ENCODE assay signal across 18 cellular contexts in the genomic region with DNA sequence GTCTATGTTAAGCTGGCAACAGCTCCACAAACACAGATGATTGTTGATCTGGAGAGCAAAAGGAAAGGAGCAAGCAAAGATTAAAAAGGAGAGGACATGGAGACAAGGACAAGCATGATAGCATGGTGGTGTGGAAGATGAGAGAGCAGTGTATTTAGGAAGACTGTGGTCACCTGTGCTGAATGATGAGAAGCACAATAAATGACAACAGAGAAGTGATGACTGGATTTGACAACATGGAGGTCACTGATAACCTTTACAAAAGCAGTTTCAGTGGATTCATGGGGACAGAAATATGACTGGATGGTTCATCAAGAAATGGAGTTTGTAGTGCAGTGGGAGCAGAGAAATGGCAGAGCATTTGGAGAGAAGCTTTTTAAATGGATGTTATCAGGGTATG. TPM values are rescaled to one million over a fixed set of nuclear protein-coding genes. Genes with fewer than 3 reads are reported as not detected.
DNase-seq lines count a peak whose midpoint lies in the region; ATAC-seq and TF ChIP-seq lines count a peak whose summit lies in the region.
"Had no signal": no experiment of that assay in that cellular context is flagged by ENCODE, and none has a peak within 500 bp of the region (broad histone marks: within the 10 kb centered on the region; RNA-seq: fewer than 3 reads in every experiment).

No MANE protein-coding gene starts in this region.

- H3K36me3 ChIP-seq in Loucy (ENCODE audit: insufficient read depth, low read length) (peaks cover 14% of the 10 kb centered on the region; the same call in 1 of the 2 replicates), thyroid gland (peaks cover 0 to 10% of the 10 kb centered on the region in 2 donors), neuronal stem cell (replicated peaks in 1 of 2; ENCODE audit: control insufficient read depth in 2 of 2, insufficient read depth in 2 of 2, low read length in 2 of 2) (peaks cover 3 to 19% of the 10 kb centered on the region in 2 donors)
- H3K36me3 ChIP-seq: lower lobe of right lung, prostate gland had no signal

- TF ChIP-seq POLR2A in thyroid gland (IDR thresholded peaks at IDR 0.05), result no peak

- H4K20me1 ChIP-seq in Loucy (ENCODE audit: insufficient read depth, low read length, poor library complexity, severe bottlenecking), result no peaks in the 10 kb centered on the region

- H3K4me2 ChIP-seq in Loucy (ENCODE audit: low read depth, low read length, poor library complexity, severe bottlenecking), result peak overlapping the region; percentile 42
- H3K4me2 ChIP-seq in neuronal stem cell (ENCODE audit: insufficient read depth, low read length, poor library complexity, severe bottlenecking), result no peak overlapping the region
- H3K4me2 ChIP-seq: PC-9 had no signal

- no peak for TF ChIP-seq CTCF in Loucy (conservative IDR thresholded peaks at IDR 0.05; ENCODE audit: low read length)
- TF ChIP-seq CTCF in dorsolateral prefrontal cortex (IDR thresholded peaks at IDR 0.05 in 54 of 56, conservative IDR thresholded peaks at IDR 0.05 in 2 of 56; ENCODE audit: low read depth in 1 of 56, partially characterized antibody in 56 of 56), result no peak
- TF ChIP-seq CTCF in thyroid gland (IDR thresholded peaks at IDR 0.05), result no peak

- H3K4ac ChIP-seq in neuronal stem cell (ENCODE audit: low read length), result no peak overlapping the region

- no peak overlapping the region for H2AK5ac ChIP-seq in neuronal stem cell (ENCODE audit: low read depth, low read length)

- H3K4me1 Mint-ChIP-seq in activated CD4-positive, alpha-beta memory T cell treated with anti-CD3 and anti-CD28 coated beads, Interleukin-2, amount 10 ng/mL, durations not matched to agents 7 days and 5 days, result peaks cover 23% of the 10 kb centered on the region
- H3K4me1 Mint-ChIP-seq in activated CD4-positive, alpha-beta memory T cell treated with anti-CD3 and anti-CD28 coated beads for 36 hours (ENCODE audit: low read depth), result peaks cover 23% of the 10 kb centered on the region
- H3K4me1 Mint-ChIP-seq in central memory CD8-positive, alpha-beta T cell, result peaks cover 32% of the 10 kb centered on the region

- intact Hi-C loops in activated CD4-positive, alpha-beta memory T cell treated with anti-CD3 and anti-CD28 coated beads for 36 hours (cut with micrococcal nuclease), result loop anchor here (1.0 to 5.0 kb wide), 10 partner anchors 47 to 1158 kb away; no protein-coding TSS in a partner anchor
- intact Hi-C loops in dorsolateral prefrontal cortex (cut with DNase I) (loop anchor here in 1 of 2 donors (10.0 kb wide), 1 partner anchor 1161 kb away; no protein-coding TSS in a partner anchor), thyroid gland (cut with DNase I) (no loop called here)

- H3K23ac ChIP-seq in neuronal stem cell (ENCODE audit: low read depth, low read length, poor library complexity), result no peak overlapping the region

- H3F3A ChIP-seq in Loucy (ENCODE audit: low read depth), result no peaks in the 10 kb centered on the region

- H3K4me1 ChIP-seq in Loucy (ENCODE audit: insufficient read depth, low read length, poor library complexity, severe bottlenecking) (peaks cover 37% of the 10 kb centered on the region), thyroid gland (peaks cover 0 to 3% of the 10 kb centered on the region in 2 donors), neuronal stem cell (ENCODE audit: control insufficient read depth in 2 of 2, insufficient read depth in 1 of 2, low read depth in 1 of 2, low read length in 2 of 2) (no peaks in the 10 kb centered on the region)
- H3K4me1 ChIP-seq: prostate gland had no signal

- no peaks in the 10 kb centered on the region for H3K27me3 Mint-ChIP-seq in activated CD4-positive, alpha-beta memory T cell treated with anti-CD3 and anti-CD28 coated beads, Interleukin-2, amount 10 ng/mL, durations not matched to agents 7 days and 5 days
- H3K27me3 Mint-ChIP-seq in activated CD4-positive, alpha-beta memory T cell treated with anti-CD3 and anti-CD28 coated beads for 36 hours, result no peaks in the 10 kb centered on the region
- H3K27me3 Mint-ChIP-seq in central memory CD8-positive, alpha-beta T cell, result no peaks in the 10 kb centered on the region
- H3K27me3 Mint-ChIP-seq: naive B cell had no signal

- H3K27ac ChIP-seq in dorsolateral prefrontal cortex (peak overlapping the region in 9 of 59 donors; percentile 2 to 49 (median 13)), thyroid gland (no peak overlapping the region), neuronal stem cell (replicated peaks; ENCODE audit: low read length) (no peak overlapping the region)
- H3K27ac ChIP-seq: C4-2B, lower lobe of right lung, PC-9, prostate gland, suprapubic skin had no signal

- CTCF ChIA-PET in activated CD4-positive, alpha-beta memory T cell treated with anti-CD3 and anti-CD28 coated beads, Interleukin-2, amount 10 ng/mL, durations not matched to agents 7 days and 5 days (lab: Charles Lee), result interaction anchor here (0.8 to 2.4 kb wide), 8 partner anchors 11 to 1158 kb away, joined by 3 to 10 read pairs (median 6); no protein-coding TSS in a partner anchor
- CTCF ChIA-PET in activated CD4-positive, alpha-beta memory T cell treated with anti-CD3 and anti-CD28 coated beads for 36 hours (lab: Charles Lee), result interaction anchor here (0.7 to 3.5 kb wide), 9 partner anchors 46 to 1021 kb away, joined by 3 to 20 read pairs (median 5); a partner anchor contains a TSS

- H3K9ac ChIP-seq in Loucy (ENCODE audit: low read depth, low read length, poor library complexity, severe bottlenecking), result peak overlapping the region; percentile 11
- H3K9ac ChIP-seq in neuronal stem cell (ENCODE audit: low read depth, low read length, poor library complexity), result no peak overlapping the region

- no peaks in the 10 kb centered on the region for H3K9me2 ChIP-seq in Loucy (replicated peaks; ENCODE audit: low read depth, low read length)

- H2BK120ac ChIP-seq in neuronal stem cell (ENCODE audit: low read depth, low read length), result no peak overlapping the region

- H3K27ac Mint-ChIP-seq in activated CD4-positive, alpha-beta memory T cell treated with anti-CD3 and anti-CD28 coated beads, Interleukin-2, amount 10 ng/mL, durations not matched to agents 7 days and 5 days, result peak overlapping the region; percentile 1
- no peak overlapping the region for H3K27ac Mint-ChIP-seq in activated CD4-positive, alpha-beta memory T cell treated with anti-CD3 and anti-CD28 coated beads for 36 hours
- no peak overlapping the region for H3K27ac Mint-ChIP-seq in central memory CD8-positive, alpha-beta T cell (ENCODE audit: low read depth)
- H3K27ac Mint-ChIP-seq: endodermal cell had no signal

- no peak overlapping the region for H3K14ac ChIP-seq in neuronal stem cell (ENCODE audit: low read length)

- H4K91ac ChIP-seq in neuronal stem cell (ENCODE audit: low read depth, low read length, poor library complexity), result no peak overlapping the region

- no peak for ATAC-seq in central memory CD8-positive, alpha-beta T cell (replicated peaks; ENCODE audit: extremely low read depth, poor library complexity, severe bottlenecking)

- no peak overlapping the region for H2BK15ac ChIP-seq in neuronal stem cell (ENCODE audit: low read length)

- H3K9me3 ChIP-seq in Loucy (ENCODE audit: insufficient read depth, low read depth, low read length) (peaks cover 10% of the 10 kb centered on the region; the same call in 1 of the 2 replicates), thyroid gland (no peaks in the 10 kb centered on the region), neuronal stem cell (replicated peaks in 1 of 2; ENCODE audit: control insufficient read depth in 2 of 2, insufficient read depth in 1 of 2, low read depth in 1 of 2, low read length in 2 of 2) (peaks cover 0 to 16% of the 10 kb centered on the region in 2 donors)
- H3K9me3 ChIP-seq: lower lobe of right lung, prostate gland, suprapubic skin had no signal

- H3K27me3 ChIP-seq in Loucy (ENCODE audit: insufficient read depth, low read length, poor library complexity, severe bottlenecking) (no peaks in the 10 kb centered on the region), dorsolateral prefrontal cortex (no peaks in the 10 kb centered on the region), thyroid gland (no peaks in the 10 kb centered on the region), neuronal stem cell (ENCODE audit: control insufficient read depth in 3 of 3, insufficient read depth in 3 of 3, low read depth in 1 of 3, low read length in 3 of 3) (no peaks in the 10 kb centered on the region)
- H3K27me3 ChIP-seq: suprapubic skin had no signal

- H2BK5ac ChIP-seq in neuronal stem cell (ENCODE audit: low read length), result no peak overlapping the region

- DNase-seq in activated CD4-positive, alpha-beta memory T cell treated with anti-CD3 and anti-CD28 coated beads, Interleukin-2, amount 10 ng/mL, durations not matched to agents 7 days and 5 days, result no peak
- DNase-seq in activated CD4-positive, alpha-beta memory T cell treated with anti-CD3 and anti-CD28 coated beads for 36 hours, result no peak
- no peak for DNase-seq in central memory CD8-positive, alpha-beta T cell (ENCODE audit: low spot score in 2 of 2)
- DNase-seq in pons (ENCODE audit: low spot score) (peak; percentile 17), dorsolateral prefrontal cortex (no peak), thyroid gland (no peak), neuronal stem cell (ENCODE audit: low spot score) (no peak)
- DNase-seq: activated CD4-positive, alpha-beta T cell treated with anti-CD3 and anti-CD28 coated beads for 48 hours; activated T-cell treated with anti-CD3 and anti-CD28 coated beads for 4 hours; endodermal cell; lower lobe of right lung; NCI-H2171 had no signal

- no peak overlapping the region for H3K18ac ChIP-seq in neuronal stem cell (ENCODE audit: low read length)

- no peak overlapping the region for H2AFZ ChIP-seq in Loucy (ENCODE audit: low read length)
- H2AFZ ChIP-seq in neuronal stem cell (ENCODE audit: low read length), result no peak overlapping the region
- H2AFZ ChIP-seq: PC-9 had no signal

- H3K79me2 ChIP-seq in Loucy (ENCODE audit: insufficient read depth, low read length), result 0 out of 2 replicates have a peak, but pooled peaks cover 6% of the 10 kb centered on the region

- H3K4me3 ChIP-seq in Loucy (ENCODE audit: low read length, poor library complexity, severe bottlenecking), result no peak overlapping the region
- H3K4me3 ChIP-seq in dorsolateral prefrontal cortex, result no peak overlapping the region
- no peak overlapping the region for H3K4me3 ChIP-seq in thyroid gland (replicated peaks in 1 of 3)
- H3K4me3 ChIP-seq in neuronal stem cell (ENCODE audit: low read length in 2 of 2), result no peak overlapping the region
- H3K4me3 ChIP-seq: lower lobe of right lung, PC-9, prostate gland, suprapubic skin had no signal

- H3K36me3 Mint-ChIP-seq in activated CD4-positive, alpha-beta memory T cell treated with anti-CD3 and anti-CD28 coated beads, Interleukin-2, amount 10 ng/mL, durations not matched to agents 7 days and 5 days (ENCODE audit: low read depth), result peaks cover 22% of the 10 kb centered on the region
- H3K36me3 Mint-ChIP-seq in activated CD4-positive, alpha-beta memory T cell treated with anti-CD3 and anti-CD28 coated beads for 36 hours, result peaks cover 18% of the 10 kb centered on the region
- peaks cover 3% of the 10 kb centered on the region for H3K36me3 Mint-ChIP-seq in central memory CD8-positive, alpha-beta T cell (ENCODE audit: insufficient read depth)

- no peak overlapping the region for H3K4me3 Mint-ChIP-seq in activated CD4-positive, alpha-beta memory T cell treated with anti-CD3 and anti-CD28 coated beads, Interleukin-2, amount 10 ng/mL, durations not matched to agents 7 days and 5 days
- no peak overlapping the region for H3K4me3 Mint-ChIP-seq in activated CD4-positive, alpha-beta memory T cell treated with anti-CD3 and anti-CD28 coated beads for 36 hours
- peak overlapping the region; percentile 3 for H3K4me3 Mint-ChIP-seq in central memory CD8-positive, alpha-beta T cell
- H3K4me3 Mint-ChIP-seq: endodermal cell, naive B cell had no signal

- peaks cover 5% of the 10 kb centered on the region for H3K9me3 Mint-ChIP-seq in activated CD4-positive, alpha-beta memory T cell treated with anti-CD3 and anti-CD28 coated beads, Interleukin-2, amount 10 ng/mL, durations not matched to agents 7 days and 5 days
- peaks cover 10% of the 10 kb centered on the region for H3K9me3 Mint-ChIP-seq in activated CD4-positive, alpha-beta memory T cell treated with anti-CD3 and anti-CD28 coated beads for 36 hours
- H3K9me3 Mint-ChIP-seq in central memory CD8-positive, alpha-beta T cell, result no peaks in the 10 kb centered on the region

- H3K79me1 ChIP-seq in neuronal stem cell (ENCODE audit: low read depth, low read length), result peaks cover 1% of the 10 kb centered on the region

- H2BK12ac ChIP-seq in neuronal stem cell (ENCODE audit: low read length), result no peak overlapping the region

- no peak overlapping the region for H4K8ac ChIP-seq in neuronal stem cell (ENCODE audit: low read depth, low read length)

- POLR2A ChIA-PET in activated CD4-positive, alpha-beta memory T cell treated with anti-CD3 and anti-CD28 coated beads, Interleukin-2, amount 10 ng/mL, durations not matched to agents 7 days and 5 days (lab: Charles Lee), result no interaction called here
- POLR2A ChIA-PET in activated CD4-positive, alpha-beta memory T cell treated with anti-CD3 and anti-CD28 coated beads for 36 hours (lab: Charles Lee), result no interaction called here

RNA-seq across cellular contexts. Expression of a gene that starts 20.2 kb away (rescaled TPM):
- 10 to 100 TPM; 19.6 to 19.9 TPM for total RNA-seq in activated CD4-positive, alpha-beta memory T cell treated with anti-CD3 and anti-CD28 coated beads, Interleukin-2, amount 10 ng/mL, durations not matched to agents 7 days and 5 days
- total RNA-seq in activated CD4-positive, alpha-beta memory T cell treated with anti-CD3 and anti-CD28 coated beads for 36 hours, result 10 to 100 TPM; 30.2 to 34.1 TPM
- total RNA-seq in dorsolateral prefrontal cortex (10 to 100 TPM; 14.3 to 56.7 (median 40.2) TPM), thyroid gland (10 to 100 TPM; 18.7 to 35.2 (median 24.9) TPM)
- 11.7 TPM for polyA plus RNA-seq in neuronal stem cell (2013, experiment 1 of 2)
- polyA plus RNA-seq in neuronal stem cell (2013, experiment 2 of 2), result 11.9 TPM

RNA-seq across cellular contexts. Expression of a gene that starts 55.9 kb away (rescaled TPM):
- total RNA-seq in activated CD4-positive, alpha-beta memory T cell treated with anti-CD3 and anti-CD28 coated beads, Interleukin-2, amount 10 ng/mL, durations not matched to agents 7 days and 5 days, result 10 to 100 TPM; 51.0 to 54.1 TPM
- 10 to 100 TPM; 53.7 to 59.9 TPM for total RNA-seq in activated CD4-positive, alpha-beta memory T cell treated with anti-CD3 and anti-CD28 coated beads for 36 hours
- total RNA-seq in dorsolateral prefrontal cortex (1 to 10 TPM in 96 of 120 experiments, under 1 TPM in 24; 0.46 to 6.9 (median 1.8) TPM), thyroid gland (10 to 100 TPM; 10.9 to 14.3 (median 12.0) TPM)
- 0.04 TPM for polyA plus RNA-seq in neuronal stem cell (2013, experiment 1 of 2)
- 0.11 TPM for polyA plus RNA-seq in neuronal stem cell (2013, experiment 2 of 2)
